ENCODE assay signal across 1 cellular context in the genomic region with DNA sequence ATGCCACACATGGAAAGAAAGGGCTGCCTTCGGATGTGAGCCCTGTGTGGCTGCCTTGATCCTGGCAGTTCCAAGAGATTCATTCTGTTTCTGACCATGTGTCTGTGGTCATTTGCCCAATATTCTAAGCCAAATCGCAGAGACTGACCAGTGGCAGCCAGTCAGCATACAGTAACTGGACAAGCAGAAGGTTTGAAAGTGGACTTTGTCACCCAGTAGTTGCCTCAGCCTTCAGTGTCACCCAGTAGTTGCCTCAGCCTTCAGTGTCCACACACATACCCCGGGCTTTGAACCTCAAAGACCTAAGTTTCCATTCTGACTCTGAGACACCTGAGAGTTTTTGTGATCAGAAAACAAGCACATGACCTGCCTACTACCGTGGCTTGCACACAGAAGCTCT.
TF ChIP-seq lines count a peak whose summit lies in the region.

No MANE protein-coding gene starts in this region.

TF ChIP-seq in IMR-90, 13 proteins besides CTCF, POLR2A, EP300 and RAD21 (continued from another document):
- no peak for TF ChIP-seq MAZ (IDR thresholded peaks at IDR 0.05; ENCODE audit: borderline replicate concordance, low read depth, low read length)
- TF ChIP-seq FOS (IDR thresholded peaks at IDR 0.05; ENCODE audit: low read depth, low read length), result no peak
- TF ChIP-seq SMC3 (IDR thresholded peaks at IDR 0.05; ENCODE audit: low read depth, low read length), result no peak
- no peak for TF ChIP-seq MAFK (IDR thresholded peaks at IDR 0.05; ENCODE audit: low read depth, low read length)
- TF ChIP-seq NFE2L2 (IDR thresholded peaks at IDR 0.05; ENCODE audit: low read depth, low read length), result no peak
